Comparison of ENCODE assay signal across 14 cellular contexts in the genomic region with DNA sequence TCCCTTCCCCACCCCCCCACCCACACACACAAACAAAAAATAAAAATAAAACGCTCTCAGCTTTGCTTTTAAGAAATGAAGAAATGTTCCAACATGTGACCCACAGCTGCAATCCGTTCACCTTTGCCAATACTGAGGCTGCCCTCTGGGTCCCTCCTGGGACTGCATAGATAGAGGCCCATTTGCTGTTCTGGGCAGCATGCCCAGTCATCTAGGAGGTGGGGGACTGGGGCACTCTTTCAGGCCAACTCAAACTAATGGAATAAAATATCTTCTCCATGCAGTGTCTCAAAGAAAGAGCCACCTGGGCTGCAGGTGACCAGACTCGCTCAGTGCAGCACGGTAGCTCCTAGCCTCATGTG.
A peak's percentile ranks its signal among the peaks of the same experiment; 100 is the strongest.
DNase-seq lines count a peak whose midpoint lies in the region; TF ChIP-seq lines count a peak whose summit lies in the region.
"Had no signal": no experiment of that assay in that cellular context is flagged by ENCODE, and none has a peak within 500 bp of the region (broad histone marks: within the 10 kb centered on the region; RNA-seq: fewer than 3 reads in every experiment).

No MANE protein-coding gene starts in this region.

- intact Hi-C loops in ovary (cut with DNase I) (no loop called here), OCI-LY7 (cut with micrococcal nuclease; ENCODE audit: unreplicated experiment) (no loop called here)

- CTCF ChIA-PET in OCI-LY7 (lab: Charles Lee; ENCODE audit: unreplicated experiment): no interaction called here
- CTCF ChIA-PET in SK-N-SH (lab: Yijun Ruan, JAX): interaction anchor here (1.1 kb wide), 1 partner anchor 28 kb away, joined by 3 read pairs; no protein-coding TSS in a partner anchor

- TF ChIP-seq EP300 in ovary (IDR thresholded peaks at IDR 0.05): no peak
- TF ChIP-seq EP300 in SK-N-SH (IDR thresholded peaks at IDR 0.05; ENCODE audit: borderline replicate concordance in 1 of 2, low read depth in 1 of 2, low read length in 1 of 2): no peak

- no peaks in the 10 kb centered on the region for H3F3A ChIP-seq in SK-N-SH (replicated peaks; ENCODE audit: insufficient read depth)

- TF ChIP-seq POLR2A in ovary (IDR thresholded peaks at IDR 0.05): no peak

- no peaks in the 10 kb centered on the region for H4K20me1 ChIP-seq in OCI-LY7 (ENCODE audit: insufficient read depth, low read length)
- H4K20me1 ChIP-seq in SK-N-SH (ENCODE audit: insufficient read depth): no peaks in the 10 kb centered on the region

- H2AFZ ChIP-seq in OCI-LY7 (ENCODE audit: low read length): no peak overlapping the region
- H2AFZ ChIP-seq in SK-N-SH (ENCODE audit: low read depth): no peak overlapping the region

- BruUV-seq in OCI-LY7 (replicated peaks; lab: Mats Ljungman, UMichigan): no TSS peak

- H3K27me3 ChIP-seq in ovary (no peaks in the 10 kb centered on the region), SK-N-SH (ENCODE audit: insufficient read depth) (no peaks in the 10 kb centered on the region; the same call in 1 of the 2 replicates)

- DNase-seq in AG10803 (ENCODE audit: low read depth): peak; percentile 6
- DNase-seq in NCI-H2029 treated with DMSO at 0.1 percent for 48 hours (lab: John Stamatoyannopoulos, UW): peak; percentile 30
- DNase-seq in fibroblast of mammary gland (ENCODE audit: low read depth): peak; percentile 77
- DNase-seq in ovary: peak; percentile 83 to 92 (median 87)
- no peak for DNase-seq in OCI-LY7 (ENCODE audit: low spot score)
- DNase-seq in SK-N-SH: no peak
- no peak for DNase-seq in NCI-H187 (lab: John Stamatoyannopoulos, UW)
- DNase-seq in NCI-H510A (lab: John Stamatoyannopoulos, UW): no peak
- DNase-seq: activated CD8-positive, alpha-beta T cell treated with anti-CD3 and anti-CD28 coated beads, Interleukin-2, amount 10 ng/mL, durations not matched to agents 7 days and 5 days; activated naive CD4-positive, alpha-beta T cell treated with Interleukin-2 at 50 U/mL for 16 hours; DND-41; NCI-H510A treated with DMSO at 0.1 percent for 48 hours; stimulated activated CD4-positive, alpha-beta T cell treated with anti-CD3 and anti-CD28 coated beads, Interleukin-4, amount 100 ng/mL, for 1 hour had no signal

- no peak for TF ChIP-seq CTCF in AG10803 (conservative IDR thresholded peaks at IDR 0.05; ENCODE audit: low read length)
- TF ChIP-seq CTCF in fibroblast of mammary gland (conservative IDR thresholded peaks at IDR 0.05; ENCODE audit: control insufficient read depth, insufficient read depth, low read depth, low read length): no peak
- TF ChIP-seq CTCF in ovary (IDR thresholded peaks at IDR 0.05): no peak
- TF ChIP-seq CTCF in OCI-LY7 (conservative IDR thresholded peaks at IDR 0.05; ENCODE audit: low read length): no peak
- TF ChIP-seq CTCF in SK-N-SH (IDR thresholded peaks at IDR 0.05): no peak

- H3K4me2 ChIP-seq in OCI-LY7 (ENCODE audit: low read length): no peak overlapping the region
- H3K4me2 ChIP-seq in SK-N-SH: no peak overlapping the region

- H3K27ac ChIP-seq in ovary (peak overlapping the region in 1 of 2 donors; percentile 85), OCI-LY7 (ENCODE audit: low read depth, low read length, poor library complexity, severe bottlenecking) (no peak overlapping the region), SK-N-SH (ENCODE audit: low read depth in 2 of 2, low read length in 1 of 2) (no peak overlapping the region)

- 16 to 17% (median 17%) methylated on average over 4 of the region's 4 CpGs for WGBS in ovary, 3 donors
- 3% methylated on average over 4 of the region's 4 CpGs for WGBS in SK-N-SH (ENCODE audit: low lambda C conversion rate)

- H3K36me3 ChIP-seq in ovary: no peaks in the 10 kb centered on the region
- no peaks in the 10 kb centered on the region for H3K36me3 ChIP-seq in OCI-LY7 (ENCODE audit: insufficient read depth, low read length)
- H3K36me3 ChIP-seq in SK-N-SH (replicated peaks in 1 of 2; ENCODE audit: control insufficient read depth in 1 of 2, insufficient read depth in 2 of 2, low read length in 1 of 2): no peaks in the 10 kb centered on the region

- POLR2A ChIA-PET in OCI-LY7 (lab: Charles Lee): interaction anchor here (0.6 kb wide), 1 partner anchor 795 kb away, joined by 3 read pairs; no protein-coding TSS in a partner anchor
- POLR2A ChIA-PET in SK-N-SH (lab: Yijun Ruan, JAX): no interaction called here

- no peak overlapping the region for H3K4me3 ChIP-seq in AG10803 (ENCODE audit: low read length)
- H3K4me3 ChIP-seq in fibroblast of mammary gland (ENCODE audit: control insufficient read depth, low read depth, low read length): no peak overlapping the region
- H3K4me3 ChIP-seq in ovary: no peak overlapping the region
- H3K4me3 ChIP-seq in OCI-LY7 (ENCODE audit: low read depth, low read length, poor library complexity, severe bottlenecking): no peak overlapping the region
- no peak overlapping the region for H3K4me3 ChIP-seq in SK-N-SH (ENCODE audit: low read depth in 2 of 2, low read length in 1 of 2)
- H3K4me3 ChIP-seq: GM12878 had no signal

- no peak overlapping the region for H3K9ac ChIP-seq in SK-N-SH

- H3K9me2 ChIP-seq in OCI-LY7 (ENCODE audit: insufficient read depth, low read length) (no peaks in the 10 kb centered on the region), SK-N-SH (no peaks in the 10 kb centered on the region)

- H3K9me3 ChIP-seq in ovary (no peaks in the 10 kb centered on the region), OCI-LY7 (ENCODE audit: low read length) (no peaks in the 10 kb centered on the region), SK-N-SH (no peaks in the 10 kb centered on the region)

- TF ChIP-seq RAD21 in SK-N-SH (IDR thresholded peaks at IDR 0.05; ENCODE audit: low read length): no peak

- H3K79me2 ChIP-seq in OCI-LY7 (ENCODE audit: insufficient read depth, low read depth, low read length) (no peaks in the 10 kb centered on the region), SK-N-SH (ENCODE audit: insufficient read depth) (no peaks in the 10 kb centered on the region)

- H3K4me1 ChIP-seq in ovary (ENCODE audit: insufficient read depth) (peaks cover 27% of the 10 kb centered on the region), OCI-LY7 (ENCODE audit: insufficient read depth, low read length, poor library complexity, severe bottlenecking) (no peaks in the 10 kb centered on the region), SK-N-SH (ENCODE audit: control insufficient read depth in 1 of 2, insufficient read depth in 2 of 2, low read depth in 1 of 2, low read length in 1 of 2) (no peaks in the 10 kb centered on the region)

TF ChIP-seq in SK-N-SH, 30 proteins besides CTCF, POLR2A, EP300 and RAD21:
- TF ChIP-seq, protein P1, sequence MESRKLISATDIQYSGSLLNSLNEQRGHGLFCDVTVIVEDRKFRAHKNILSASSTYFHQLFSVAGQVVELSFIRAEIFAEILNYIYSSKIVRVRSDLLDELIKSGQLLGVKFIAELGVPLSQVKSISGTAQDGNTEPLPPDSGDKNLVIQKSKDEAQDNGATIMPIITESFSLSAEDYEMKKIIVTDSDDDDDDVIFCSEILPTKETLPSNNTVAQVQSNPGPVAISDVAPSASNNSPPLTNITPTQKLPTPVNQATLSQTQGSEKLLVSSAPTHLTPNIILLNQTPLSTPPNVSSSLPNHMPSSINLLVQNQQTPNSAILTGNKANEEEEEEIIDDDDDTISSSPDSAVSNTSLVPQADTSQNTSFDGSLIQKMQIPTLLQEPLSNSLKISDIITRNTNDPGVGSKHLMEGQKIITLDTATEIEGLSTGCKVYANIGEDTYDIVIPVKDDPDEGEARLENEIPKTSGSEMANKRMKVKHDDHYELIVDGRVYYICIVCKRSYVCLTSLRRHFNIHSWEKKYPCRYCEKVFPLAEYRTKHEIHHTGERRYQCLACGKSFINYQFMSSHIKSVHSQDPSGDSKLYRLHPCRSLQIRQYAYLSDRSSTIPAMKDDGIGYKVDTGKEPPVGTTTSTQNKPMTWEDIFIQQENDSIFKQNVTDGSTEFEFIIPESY (IDR thresholded peaks at IDR 0.05; ENCODE audit: borderline replicate concordance, low read depth): no peak
- TF ChIP-seq GABPA (IDR thresholded peaks at IDR 0.05; ENCODE audit: low read depth) (no peak), MEF2A (IDR thresholded peaks at IDR 0.05; ENCODE audit: borderline replicate concordance, low read depth) (no peak), EZH2phosphoT487 (IDR thresholded peaks at IDR 0.05; ENCODE audit: borderline replicate concordance, low read depth) (no peak), JUND (IDR thresholded peaks at IDR 0.05) (no peak), RFX5 (IDR thresholded peaks at IDR 0.05; ENCODE audit: low read length) (no peak), MXI1 (IDR thresholded peaks at IDR 0.05; ENCODE audit: low read depth, low read length) (no peak), TEAD4 (IDR thresholded peaks at IDR 0.05; ENCODE audit: borderline replicate concordance, insufficient read depth) (no peak), FOSL2 (IDR thresholded peaks at IDR 0.05; ENCODE audit: borderline replicate concordance, low read depth) (no peak), RCOR1 (IDR thresholded peaks at IDR 0.05; ENCODE audit: low read length) (no peak), POLR2AphosphoS5 (IDR thresholded peaks at IDR 0.05; ENCODE audit: low read depth, low read length) (no peak), FOXM1 (IDR thresholded peaks at IDR 0.05; ENCODE audit: low read depth) (no peak), RXRA (IDR thresholded peaks at IDR 0.05; ENCODE audit: borderline replicate concordance, low read depth) (no peak), CHD2 (IDR thresholded peaks at IDR 0.05; ENCODE audit: low read length, partially characterized antibody) (no peak), YY1 (IDR thresholded peaks at IDR 0.05; ENCODE audit: low read depth) (no peak), GATA2 (CRISPR knock-in tag; IDR thresholded peaks at IDR 0.05) (no peak)
- TF ChIP-seq, protein P2, sequence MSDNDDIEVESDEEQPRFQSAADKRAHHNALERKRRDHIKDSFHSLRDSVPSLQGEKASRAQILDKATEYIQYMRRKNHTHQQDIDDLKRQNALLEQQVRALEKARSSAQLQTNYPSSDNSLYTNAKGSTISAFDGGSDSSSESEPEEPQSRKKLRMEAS (IDR thresholded peaks at IDR 0.05; ENCODE audit: low read depth): no peak
- TF ChIP-seq, protein P3, sequence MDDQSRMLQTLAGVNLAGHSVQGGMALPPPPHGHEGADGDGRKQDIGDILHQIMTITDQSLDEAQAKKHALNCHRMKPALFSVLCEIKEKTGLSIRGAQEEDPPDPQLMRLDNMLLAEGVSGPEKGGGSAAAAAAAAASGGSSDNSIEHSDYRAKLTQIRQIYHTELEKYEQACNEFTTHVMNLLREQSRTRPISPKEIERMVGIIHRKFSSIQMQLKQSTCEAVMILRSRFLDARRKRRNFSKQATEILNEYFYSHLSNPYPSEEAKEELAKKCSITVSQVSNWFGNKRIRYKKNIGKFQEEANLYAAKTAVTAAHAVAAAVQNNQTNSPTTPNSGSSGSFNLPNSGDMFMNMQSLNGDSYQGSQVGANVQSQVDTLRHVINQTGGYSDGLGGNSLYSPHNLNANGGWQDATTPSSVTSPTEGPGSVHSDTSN (IDR thresholded peaks at IDR 0.05): no peak

Comparison
In these comparisons a context has a peak if more than half of its experiments do, and no peak if none do; other contexts are left out.
1. DNase-seq: peak in AG10803 (single experiment), NCI-H2029 treated with DMSO at 0.1 percent for 48 hours (single experiment), fibroblast of mammary gland (single experiment) and ovary (5 of 5); none in OCI-LY7 (single experiment), SK-N-SH (single experiment), NCI-H187 (0 of 2) and NCI-H510A (single experiment).